In genomic region chr16:78258651-78259050, GRCh38 we compare ENCODE assay signal across 14 cellular contexts.
A peak's percentile ranks its signal among the peaks of the same experiment; 100 is the strongest.
DNase-seq lines count a peak whose midpoint lies in the region; ATAC-seq and TF ChIP-seq lines count a peak whose summit lies in the region.
"Had no signal": no experiment of that assay in that cellular context is flagged by ENCODE, and none has a peak within 500 bp of the region (broad histone marks: within the 10 kb centered on the region; RNA-seq: fewer than 3 reads in every experiment).

No MANE protein-coding gene starts in this region.

- H3K27me3 Mint-ChIP-seq in nephron (ENCODE audit: low read depth), result peaks cover 3% of the 10 kb centered on the region

- peak overlapping the region in 1 of 12 donors; percentile 38 for H3K27ac ChIP-seq in heart left ventricle
- peak overlapping the region; percentile 43 for H3K27ac ChIP-seq in hepatocyte
- peak overlapping the region; percentile 27 for H3K27ac ChIP-seq in vagina
- H3K27ac ChIP-seq: KMS-11, PC-9 had no signal

- 57 to 65% (median 61%) methylated on average over 5 of the region's 5 CpGs for WGBS in heart left ventricle, 4 donors
- WGBS in hepatocyte (ENCODE audit: low lambda C conversion rate, missing lambda C conversion rate), result 22% methylated on average over 5 of the region's 5 CpGs

- peaks cover 20% of the 10 kb centered on the region for H3K4me1 Mint-ChIP-seq in nephron

- H3K4me3 ChIP-seq in heart left ventricle, result no peak overlapping the region
- H3K4me3 ChIP-seq in hepatocyte, result no peak overlapping the region
- no peak overlapping the region for H3K4me3 ChIP-seq in vagina
- H3K4me3 ChIP-seq: PC-9 had no signal

- H3K9me3 Mint-ChIP-seq in nephron, result no peaks in the 10 kb centered on the region

- peaks cover 6% of the 10 kb centered on the region for H3K36me3 Mint-ChIP-seq in nephron (ENCODE audit: low read depth)

- peak overlapping the region; percentile 57 to 77 (median 69) for H3K27ac Mint-ChIP-seq in nephron

- H3K79me2 ChIP-seq in hepatocyte, result no peaks in the 10 kb centered on the region

- H3K9me2 ChIP-seq in hepatocyte (replicated peaks; ENCODE audit: insufficient read depth), result no peaks in the 10 kb centered on the region

- no peaks in the 10 kb centered on the region for H3K9me3 ChIP-seq in heart left ventricle
- H3K9me3 ChIP-seq in hepatocyte (ENCODE audit: low read depth), result no peaks in the 10 kb centered on the region
- no peaks in the 10 kb centered on the region for H3K9me3 ChIP-seq in vagina

- TF ChIP-seq CTCF in heart left ventricle (IDR thresholded peaks at IDR 0.05), result no peak
- TF ChIP-seq CTCF in hepatocyte (IDR thresholded peaks at IDR 0.05; ENCODE audit: poor library complexity), result no peak
- TF ChIP-seq CTCF in nephron (IDR thresholded peaks at IDR 0.05; ENCODE audit: unreplicated experiment in 3 of 3), result no peak
- no peak for TF ChIP-seq CTCF in vagina (IDR thresholded peaks at IDR 0.05)

- peak overlapping the region; percentile 1 for H2AFZ ChIP-seq in hepatocyte
- H2AFZ ChIP-seq: PC-9 had no signal

- H3K4me3 Mint-ChIP-seq in nephron, result peak overlapping the region in 1 of 3 experiments; percentile 3

- H3K36me3 ChIP-seq in heart left ventricle, result no peaks in the 10 kb centered on the region
- no peaks in the 10 kb centered on the region for H3K36me3 ChIP-seq in hepatocyte (replicated peaks; ENCODE audit: insufficient read depth, low read depth)
- no peaks in the 10 kb centered on the region for H3K36me3 ChIP-seq in vagina

- no peaks in the 10 kb centered on the region for H4K20me1 ChIP-seq in hepatocyte (ENCODE audit: insufficient read depth, poor library complexity, severe bottlenecking)

- peak; percentile 41 for ATAC-seq in left ventricle myocardium superior
- ATAC-seq in heart left ventricle, result no peak
- ATAC-seq in HG02571 (IDR thresholded peaks at IDR 0.05; ENCODE audit: unreplicated experiment), result no peak

- intact Hi-C loops in left ventricle myocardium superior (cut with micrococcal nuclease) (no loop called here), heart left ventricle (cut with DNase I) (no loop called here), vagina (cut with DNase I) (no loop called here)

- H3K4me1 ChIP-seq in heart left ventricle (peaks cover 0 to 3% (median 0%) of the 10 kb centered on the region in 12 donors), hepatocyte (ENCODE audit: insufficient read depth) (peaks cover 35% of the 10 kb centered on the region), vagina (peaks cover 7% of the 10 kb centered on the region)

- H3K27me3 ChIP-seq in heart left ventricle (no peaks in the 10 kb centered on the region), hepatocyte (no peaks in the 10 kb centered on the region), vagina (no peaks in the 10 kb centered on the region)

- TF ChIP-seq POLR2A in heart left ventricle (IDR thresholded peaks at IDR 0.05) (no peak), vagina (IDR thresholded peaks at IDR 0.05) (no peak)

- DNase-seq in left ventricle myocardium superior (no peak), heart left ventricle (no peak), hepatocyte (ENCODE audit: low spot score) (peak; percentile 42), vagina (ENCODE audit: extremely low spot score in 2 of 2) (no peak), retina (no peak), iPS-NIHi7 (ENCODE audit: extremely low spot score) (no peak)
- DNase-seq: C1 segment of cervical spinal cord, MM.1S, NCI-H1105 treated with DMSO at 0.1 percent for 48 hours, NCI-H187, PC-9 had no signal

- H3K4me2 ChIP-seq in hepatocyte, result peak overlapping the region; percentile 39
- H3K4me2 ChIP-seq: KMS-11, PC-9 had no signal
